1 cellular context compared by ENCODE assay signal in genomic region chr11:69640995-69641581, GRCh38.
A peak's percentile ranks its signal among the peaks of the same experiment; 100 is the strongest.
TF ChIP-seq lines count a peak whose summit lies in the region.

Gene CCND1, plus strand, starts transcription at chr11:69641156. Its CDS starts 158 bp downstream, at chr11:69641314.

TF ChIP-seq in HepG2, 621 proteins besides CTCF, POLR2A, EP300 and RAD21 (continued from another document and continues in another):
- TF ChIP-seq, protein P1, sequence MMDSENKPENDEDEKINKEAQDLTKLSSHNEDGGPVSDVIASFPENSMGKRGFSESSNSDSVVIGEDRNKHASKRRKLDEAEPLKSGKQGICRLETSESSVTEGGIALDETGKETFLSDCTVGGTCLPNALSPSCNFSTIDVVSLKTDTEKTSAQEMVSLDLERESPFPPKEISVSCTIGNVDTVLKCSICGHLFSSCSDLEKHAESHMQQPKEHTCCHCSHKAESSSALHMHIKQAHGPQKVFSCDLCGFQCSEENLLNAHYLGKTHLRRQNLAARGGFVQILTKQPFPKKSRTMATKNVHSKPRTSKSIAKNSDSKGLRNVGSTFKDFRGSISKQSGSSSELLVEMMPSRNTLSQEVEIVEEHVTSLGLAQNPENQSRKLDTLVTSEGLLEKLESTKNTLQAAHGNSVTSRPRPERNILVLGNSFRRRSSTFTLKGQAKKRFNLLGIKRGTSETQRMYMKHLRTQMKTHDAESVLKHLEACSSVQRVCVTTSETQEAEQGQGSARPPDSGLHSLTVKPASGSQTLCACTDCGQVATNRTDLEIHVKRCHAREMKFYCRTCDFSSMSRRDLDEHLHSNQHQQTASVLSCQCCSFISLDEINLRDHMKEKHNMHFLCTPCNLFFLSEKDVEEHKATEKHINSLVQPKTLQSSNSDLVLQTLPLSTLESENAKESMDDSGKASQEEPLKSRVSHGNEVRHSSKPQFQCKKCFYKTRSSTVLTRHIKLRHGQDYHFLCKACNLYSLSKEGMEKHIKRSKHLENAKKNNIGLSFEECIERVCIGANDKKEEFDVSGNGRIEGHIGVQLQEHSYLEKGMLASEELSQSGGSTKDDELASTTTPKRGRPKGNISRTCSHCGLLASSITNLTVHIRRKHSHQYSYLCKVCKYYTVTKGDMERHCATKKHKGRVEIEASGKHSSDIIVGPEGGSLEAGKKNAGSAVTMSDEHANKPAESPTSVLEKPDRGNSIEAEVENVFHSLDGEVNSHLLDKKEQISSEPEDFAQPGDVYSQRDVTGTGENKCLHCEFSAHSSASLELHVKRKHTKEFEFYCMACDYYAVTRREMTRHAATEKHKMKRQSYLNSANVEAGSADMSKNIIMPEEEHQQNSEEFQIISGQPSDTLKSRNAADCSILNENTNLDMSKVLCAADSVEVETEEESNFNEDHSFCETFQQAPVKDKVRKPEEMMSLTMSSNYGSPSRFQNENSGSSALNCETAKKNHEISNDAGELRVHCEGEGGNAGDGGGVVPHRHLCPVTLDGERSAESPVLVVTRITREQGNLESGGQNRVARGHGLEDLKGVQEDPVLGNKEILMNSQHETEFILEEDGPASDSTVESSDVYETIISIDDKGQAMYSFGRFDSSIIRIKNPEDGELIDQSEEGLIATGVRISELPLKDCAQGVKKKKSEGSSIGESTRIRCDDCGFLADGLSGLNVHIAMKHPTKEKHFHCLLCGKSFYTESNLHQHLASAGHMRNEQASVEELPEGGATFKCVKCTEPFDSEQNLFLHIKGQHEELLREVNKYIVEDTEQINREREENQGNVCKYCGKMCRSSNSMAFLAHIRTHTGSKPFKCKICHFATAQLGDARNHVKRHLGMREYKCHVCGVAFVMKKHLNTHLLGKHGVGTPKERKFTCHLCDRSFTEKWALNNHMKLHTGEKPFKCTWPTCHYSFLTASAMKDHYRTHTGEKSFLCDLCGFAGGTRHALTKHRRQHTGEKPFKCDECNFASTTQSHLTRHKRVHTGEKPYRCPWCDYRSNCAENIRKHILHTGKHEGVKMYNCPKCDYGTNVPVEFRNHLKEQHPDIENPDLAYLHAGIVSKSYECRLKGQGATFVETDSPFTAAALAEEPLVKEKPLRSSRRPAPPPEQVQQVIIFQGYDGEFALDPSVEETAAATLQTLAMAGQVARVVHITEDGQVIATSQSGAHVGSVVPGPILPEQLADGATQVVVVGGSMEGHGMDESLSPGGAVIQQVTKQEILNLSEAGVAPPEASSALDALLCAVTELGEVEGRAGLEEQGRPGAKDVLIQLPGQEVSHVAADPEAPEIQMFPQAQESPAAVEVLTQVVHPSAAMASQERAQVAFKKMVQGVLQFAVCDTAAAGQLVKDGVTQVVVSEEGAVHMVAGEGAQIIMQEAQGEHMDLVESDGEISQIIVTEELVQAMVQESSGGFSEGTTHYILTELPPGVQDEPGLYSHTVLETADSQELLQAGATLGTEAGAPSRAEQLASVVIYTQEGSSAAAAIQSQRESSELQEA (CRISPR knock-in tag; IDR thresholded peaks at IDR 0.05; ENCODE audit: not compliant biosample characterization), result no peak
- TF ChIP-seq FOXC1 (CRISPR knock-in tag; IDR thresholded peaks at IDR 0.05; ENCODE audit: borderline replicate concordance), result no peak
- TF ChIP-seq ZNF251 (CRISPR knock-in tag; IDR thresholded peaks at IDR 0.05), result no peak
- TF ChIP-seq ELF3 (CRISPR knock-in tag; IDR thresholded peaks at IDR 0.05), result peak; percentile 54; the same call in 1 of the 2 replicates
- no peak for TF ChIP-seq RERE (CRISPR knock-in tag; IDR thresholded peaks at IDR 0.05; ENCODE audit: low read depth)
- TF ChIP-seq ATF7-NPFF (CRISPR knock-in tag; IDR thresholded peaks at IDR 0.05; ENCODE audit: low read depth), result peak; percentile 76
- no peak for TF ChIP-seq MZF1 (CRISPR knock-in tag; IDR thresholded peaks at IDR 0.05; ENCODE audit: borderline replicate concordance)
- no peak for TF ChIP-seq ZNF607 (CRISPR knock-in tag; IDR thresholded peaks at IDR 0.05; ENCODE audit: borderline replicate concordance)
- TF ChIP-seq KLF13 (CRISPR knock-in tag; IDR thresholded peaks at IDR 0.05), result no peak; the same call in 1 of the 2 replicates
- TF ChIP-seq, protein P2, sequence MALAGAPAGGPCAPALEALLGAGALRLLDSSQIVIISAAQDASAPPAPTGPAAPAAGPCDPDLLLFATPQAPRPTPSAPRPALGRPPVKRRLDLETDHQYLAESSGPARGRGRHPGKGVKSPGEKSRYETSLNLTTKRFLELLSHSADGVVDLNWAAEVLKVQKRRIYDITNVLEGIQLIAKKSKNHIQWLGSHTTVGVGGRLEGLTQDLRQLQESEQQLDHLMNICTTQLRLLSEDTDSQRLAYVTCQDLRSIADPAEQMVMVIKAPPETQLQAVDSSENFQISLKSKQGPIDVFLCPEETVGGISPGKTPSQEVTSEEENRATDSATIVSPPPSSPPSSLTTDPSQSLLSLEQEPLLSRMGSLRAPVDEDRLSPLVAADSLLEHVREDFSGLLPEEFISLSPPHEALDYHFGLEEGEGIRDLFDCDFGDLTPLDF (CRISPR knock-in tag; IDR thresholded peaks at IDR 0.05), result peak; percentile 62; the same call in 1 of the 2 replicates
- TF ChIP-seq, protein P3, sequence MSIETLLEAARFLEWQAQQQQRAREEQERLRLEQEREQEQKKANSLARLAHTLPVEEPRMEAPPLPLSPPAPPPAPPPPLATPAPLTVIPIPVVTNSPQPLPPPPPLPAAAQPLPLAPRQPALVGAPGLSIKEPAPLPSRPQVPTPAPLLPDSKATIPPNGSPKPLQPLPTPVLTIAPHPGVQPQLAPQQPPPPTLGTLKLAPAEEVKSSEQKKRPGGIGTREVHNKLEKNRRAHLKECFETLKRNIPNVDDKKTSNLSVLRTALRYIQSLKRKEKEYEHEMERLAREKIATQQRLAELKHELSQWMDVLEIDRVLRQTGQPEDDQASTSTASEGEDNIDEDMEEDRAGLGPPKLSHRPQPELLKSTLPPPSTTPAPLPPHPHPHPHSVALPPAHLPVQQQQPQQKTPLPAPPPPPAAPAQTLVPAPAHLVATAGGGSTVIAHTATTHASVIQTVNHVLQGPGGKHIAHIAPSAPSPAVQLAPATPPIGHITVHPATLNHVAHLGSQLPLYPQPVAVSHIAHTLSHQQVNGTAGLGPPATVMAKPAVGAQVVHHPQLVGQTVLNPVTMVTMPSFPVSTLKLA (IDR thresholded peaks at IDR 0.05), result no peak
- TF ChIP-seq, protein P4, sequence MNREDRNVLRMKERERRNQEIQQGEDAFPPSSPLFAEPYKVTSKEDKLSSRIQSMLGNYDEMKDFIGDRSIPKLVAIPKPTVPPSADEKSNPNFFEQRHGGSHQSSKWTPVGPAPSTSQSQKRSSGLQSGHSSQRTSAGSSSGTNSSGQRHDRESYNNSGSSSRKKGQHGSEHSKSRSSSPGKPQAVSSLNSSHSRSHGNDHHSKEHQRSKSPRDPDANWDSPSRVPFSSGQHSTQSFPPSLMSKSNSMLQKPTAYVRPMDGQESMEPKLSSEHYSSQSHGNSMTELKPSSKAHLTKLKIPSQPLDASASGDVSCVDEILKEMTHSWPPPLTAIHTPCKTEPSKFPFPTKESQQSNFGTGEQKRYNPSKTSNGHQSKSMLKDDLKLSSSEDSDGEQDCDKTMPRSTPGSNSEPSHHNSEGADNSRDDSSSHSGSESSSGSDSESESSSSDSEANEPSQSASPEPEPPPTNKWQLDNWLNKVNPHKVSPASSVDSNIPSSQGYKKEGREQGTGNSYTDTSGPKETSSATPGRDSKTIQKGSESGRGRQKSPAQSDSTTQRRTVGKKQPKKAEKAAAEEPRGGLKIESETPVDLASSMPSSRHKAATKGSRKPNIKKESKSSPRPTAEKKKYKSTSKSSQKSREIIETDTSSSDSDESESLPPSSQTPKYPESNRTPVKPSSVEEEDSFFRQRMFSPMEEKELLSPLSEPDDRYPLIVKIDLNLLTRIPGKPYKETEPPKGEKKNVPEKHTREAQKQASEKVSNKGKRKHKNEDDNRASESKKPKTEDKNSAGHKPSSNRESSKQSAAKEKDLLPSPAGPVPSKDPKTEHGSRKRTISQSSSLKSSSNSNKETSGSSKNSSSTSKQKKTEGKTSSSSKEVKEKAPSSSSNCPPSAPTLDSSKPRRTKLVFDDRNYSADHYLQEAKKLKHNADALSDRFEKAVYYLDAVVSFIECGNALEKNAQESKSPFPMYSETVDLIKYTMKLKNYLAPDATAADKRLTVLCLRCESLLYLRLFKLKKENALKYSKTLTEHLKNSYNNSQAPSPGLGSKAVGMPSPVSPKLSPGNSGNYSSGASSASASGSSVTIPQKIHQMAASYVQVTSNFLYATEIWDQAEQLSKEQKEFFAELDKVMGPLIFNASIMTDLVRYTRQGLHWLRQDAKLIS (CRISPR knock-in tag; IDR thresholded peaks at IDR 0.05), result peak; percentile 85; the same call in 1 of the 2 replicates
- TF ChIP-seq PRPF4 (IDR thresholded peaks at IDR 0.05; ENCODE audit: low read depth, low read length, poor library complexity, severe bottlenecking), result no peak
- peak; percentile 52; the same call in 1 of the 2 replicates for TF ChIP-seq MIXL1 (CRISPR knock-in tag; IDR thresholded peaks at IDR 0.05)
- no peak for TF ChIP-seq ARID2 (CRISPR knock-in tag; IDR thresholded peaks at IDR 0.05; ENCODE audit: borderline replicate concordance)
- 0 out of 2 replicates have a peak, but pooled peaks have one; percentile 55 for TF ChIP-seq ZNF776 (CRISPR knock-in tag; IDR thresholded peaks at IDR 0.05)
- TF ChIP-seq, protein P5, sequence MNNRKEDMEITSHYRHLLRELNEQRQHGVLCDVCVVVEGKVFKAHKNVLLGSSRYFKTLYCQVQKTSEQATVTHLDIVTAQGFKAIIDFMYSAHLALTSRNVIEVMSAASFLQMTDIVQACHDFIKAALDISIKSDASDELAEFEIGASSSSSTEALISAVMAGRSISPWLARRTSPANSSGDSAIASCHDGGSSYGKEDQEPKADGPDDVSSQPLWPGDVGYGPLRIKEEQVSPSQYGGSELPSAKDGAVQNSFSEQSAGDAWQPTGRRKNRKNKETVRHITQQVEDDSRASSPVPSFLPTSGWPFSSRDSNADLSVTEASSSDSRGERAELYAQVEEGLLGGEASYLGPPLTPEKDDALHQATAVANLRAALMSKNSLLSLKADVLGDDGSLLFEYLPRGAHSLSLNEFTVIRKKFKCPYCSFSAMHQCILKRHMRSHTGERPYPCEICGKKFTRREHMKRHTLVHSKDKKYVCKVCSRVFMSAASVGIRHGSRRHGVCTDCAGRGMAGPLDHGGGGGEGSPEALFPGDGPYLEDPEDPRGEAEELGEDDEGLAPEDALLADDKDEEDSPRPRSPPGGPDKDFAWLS (CRISPR knock-in tag; IDR thresholded peaks at IDR 0.05; ENCODE audit: borderline replicate concordance), result no peak
- TF ChIP-seq ZNF598 (CRISPR knock-in tag; IDR thresholded peaks at IDR 0.05; ENCODE audit: borderline replicate concordance), result no peak
- TF ChIP-seq PAX8 (CRISPR knock-in tag; IDR thresholded peaks at IDR 0.05; ENCODE audit: borderline replicate concordance), result no peak
- TF ChIP-seq HOXA9 (CRISPR knock-in tag; IDR thresholded peaks at IDR 0.05; ENCODE audit: borderline replicate concordance), result peak; percentile 67; the same call in 1 of the 2 replicates
- TF ChIP-seq ZNF24 (IDR thresholded peaks at IDR 0.05), result no peak
- 0 out of 2 replicates have a peak, but pooled peaks have one; percentile 37 for TF ChIP-seq ZNF784 (CRISPR knock-in tag; IDR thresholded peaks at IDR 0.05; ENCODE audit: borderline replicate concordance)
- TF ChIP-seq SAP130 (CRISPR knock-in tag; IDR thresholded peaks at IDR 0.05; ENCODE audit: low read depth), result peak; percentile 85
- no peak; the same call in 1 of the 2 replicates for TF ChIP-seq ZNF790 (CRISPR knock-in tag; IDR thresholded peaks at IDR 0.05; ENCODE audit: borderline replicate concordance)
- TF ChIP-seq HNRNPK (IDR thresholded peaks at IDR 0.05; ENCODE audit: low read depth, low read length, poor library complexity, severe bottlenecking), result peak; percentile 7
- TF ChIP-seq TOPORS (CRISPR knock-in tag; IDR thresholded peaks at IDR 0.05), result no peak
- no peak for TF ChIP-seq KAT2B (IDR thresholded peaks at IDR 0.05; ENCODE audit: borderline replicate concordance, low read depth, low read length)
- TF ChIP-seq PTBP1 (IDR thresholded peaks at IDR 0.05; ENCODE audit: low read depth, low read length, poor library complexity, severe bottlenecking), result no peak
- peak; percentile 59; the same call in 1 of the 2 replicates for TF ChIP-seq ZNF772 (CRISPR knock-in tag; IDR thresholded peaks at IDR 0.05)
- TF ChIP-seq KMT2A (CRISPR knock-in tag; IDR thresholded peaks at IDR 0.05), result peak; percentile 79; the same call in 1 of the 2 replicates
